In genomic region chr5:132458226-132458560, GRCh38 we compare ENCODE assay signal across 11 cellular contexts. TPM values are rescaled to one million over a fixed set of nuclear protein-coding genes. Genes with fewer than 3 reads are reported as not detected.
A peak's percentile ranks its signal among the peaks of the same experiment; 100 is the strongest.
DNase-seq lines count a peak whose midpoint lies in the region; ATAC-seq and TF ChIP-seq lines count a peak whose summit lies in the region.
"Had no signal": no experiment of that assay in that cellular context is flagged by ENCODE, and none has a peak within 500 bp of the region (broad histone marks: within the 10 kb centered on the region; RNA-seq: fewer than 3 reads in every experiment).

No MANE protein-coding gene starts in this region.

- H3K9me3 Mint-ChIP-seq in CD4-positive, alpha-beta T cell: no peaks in the 10 kb centered on the region
- H3K9me3 Mint-ChIP-seq in naive B cell: no peaks in the 10 kb centered on the region

- H3K36me3 ChIP-seq in KMS-11 (ENCODE audit: insufficient read depth) (no peaks in the 10 kb centered on the region), adipocyte (ENCODE audit: control insufficient read depth, insufficient read depth, low read length, severe bottlenecking) (no peaks in the 10 kb centered on the region), HAP-1 (replicated peaks) (no peaks in the 10 kb centered on the region)

- H3K36me3 Mint-ChIP-seq in CD4-positive, alpha-beta T cell (ENCODE audit: low read depth): peaks cover 44% of the 10 kb centered on the region
- peaks cover 4 to 13% of the 10 kb centered on the region in 2 donors for H3K36me3 Mint-ChIP-seq in naive B cell

- TF ChIP-seq CTCF in CD4-positive, alpha-beta T cell (IDR thresholded peaks at IDR 0.05): no peak
- TF ChIP-seq CTCF in KMS-11 (conservative IDR thresholded peaks at IDR 0.05; ENCODE audit: low read depth, low read length): no peak

- no peak for DNase-seq in CD4-positive, alpha-beta T cell
- DNase-seq in adipocyte (ENCODE audit: low read depth) (peak; percentile 53), naive B cell (no peak), HAP-1 (ENCODE audit: low spot score in 2 of 2) (no peak), NCI-H187 (lab: John Stamatoyannopoulos, UW) (no peak), DMS 273 treated with DMSO at 0.1 percent for 48 hours (lab: John Stamatoyannopoulos, UW) (no peak)
- DNase-seq: DMS53, NCI-H524, T-helper 9 cell had no signal

- H3K4me3 Mint-ChIP-seq in CD4-positive, alpha-beta T cell: peak overlapping the region; percentile 50
- H3K4me3 Mint-ChIP-seq in naive B cell: peak overlapping the region in 5 of 8 donors; percentile 53 to 88 (median 85)

- intact Hi-C loops in CD4-positive, alpha-beta T cell (cut with DNase I, micrococcal nuclease): loop anchor here (5.0 kb wide), 3 partner anchors 36 to 46 kb away; no protein-coding TSS in a partner anchor

- no peak overlapping the region for H2AFZ ChIP-seq in KMS-11 (ENCODE audit: low read depth)

- ATAC-seq in CD4-positive, alpha-beta T cell (ENCODE audit: poor library complexity): no peak
- ATAC-seq in naive B cell (ENCODE audit: low read depth in 2 of 2): no peak
- ATAC-seq in HG02970 (IDR thresholded peaks at IDR 0.05; ENCODE audit: low FRiP score, unreplicated experiment): no peak

- H3K27me3 Mint-ChIP-seq in CD4-positive, alpha-beta T cell: no peaks in the 10 kb centered on the region
- no peaks in the 10 kb centered on the region for H3K27me3 Mint-ChIP-seq in naive B cell

- H3K9ac ChIP-seq in KMS-11 (peak overlapping the region; percentile 75), adipocyte (ENCODE audit: low read length) (peak overlapping the region; percentile 73)

- no peaks in the 10 kb centered on the region for H3K9me3 ChIP-seq in CD4-positive, alpha-beta T cell (ENCODE audit: control insufficient read depth, low read length)
- H3K9me3 ChIP-seq in adipocyte (ENCODE audit: control insufficient read depth, low read length): no peaks in the 10 kb centered on the region
- no peaks in the 10 kb centered on the region for H3K9me3 ChIP-seq in HAP-1

- H3K4me3 ChIP-seq in KMS-11 (IDR thresholded peaks at IDR 0.05; ENCODE audit: insufficient read depth, low read depth, low read length): no peak overlapping the region
- H3K4me3 ChIP-seq in adipocyte (ENCODE audit: low read length): no peak overlapping the region
- no peak overlapping the region for H3K4me3 ChIP-seq in HAP-1

- peak overlapping the region; percentile 89 for H3K27ac ChIP-seq in CD4-positive, alpha-beta T cell (ENCODE audit: low read depth, low read length)
- H3K27ac ChIP-seq in KMS-11: peak overlapping the region; percentile 94

- H3K27ac Mint-ChIP-seq in CD4-positive, alpha-beta T cell: peak overlapping the region; percentile 97
- peak overlapping the region in 4 of 6 donors; percentile 67 to 100 (median 100) for H3K27ac Mint-ChIP-seq in naive B cell

- H4K20me1 ChIP-seq in KMS-11 (ENCODE audit: insufficient read depth): no peaks in the 10 kb centered on the region

- H3K4me1 ChIP-seq in KMS-11 (ENCODE audit: low read depth, poor library complexity, severe bottlenecking): peaks cover 96% of the 10 kb centered on the region
- peaks cover 49% of the 10 kb centered on the region for H3K4me1 ChIP-seq in adipocyte (ENCODE audit: control insufficient read depth, insufficient read depth, low read length)
- H3K4me1 ChIP-seq in HAP-1: peaks cover 4% of the 10 kb centered on the region

- in situ Hi-C loops in HAP-1 (cut with MboI; ENCODE audit: low sequenced_read_pairs): no loop called here

- H3K4me2 ChIP-seq in KMS-11: peak overlapping the region; percentile 62

- H3K4me1 Mint-ChIP-seq in CD4-positive, alpha-beta T cell (ENCODE audit: low read depth): peaks cover 98% of the 10 kb centered on the region
- peaks cover 83 to 97% (median 94%) of the 10 kb centered on the region in 3 donors for H3K4me1 Mint-ChIP-seq in naive B cell

- no peaks in the 10 kb centered on the region for H3K27me3 ChIP-seq in CD4-positive, alpha-beta T cell (ENCODE audit: control insufficient read depth, insufficient read depth, low read length)
- H3K27me3 ChIP-seq in KMS-11 (ENCODE audit: insufficient read depth, low read depth): no peaks in the 10 kb centered on the region
- no peaks in the 10 kb centered on the region for H3K27me3 ChIP-seq in adipocyte (replicated peaks; ENCODE audit: control insufficient read depth, insufficient read depth, low read length)
- H3K27me3 ChIP-seq in HAP-1 (ENCODE audit: low read depth): no peaks in the 10 kb centered on the region

- CTCF ChIA-PET in CD4-positive, alpha-beta T cell (lab: Charles Lee): interaction anchor here (0.9 to 4.7 kb wide), 10 partner anchors 9 to 47 kb away, joined by 3 to 34 read pairs (median 8); partner anchors contain the start of gene IRF1

- POLR2A ChIA-PET in CD4-positive, alpha-beta T cell (lab: Charles Lee): interaction anchor here (1.0 to 15.8 kb wide), 9 partner anchors 8 to 48 kb away, joined by 6 to 1045 read pairs (median 79); partner anchors contain the start of gene IRF1

- no peaks in the 10 kb centered on the region for H3K79me2 ChIP-seq in KMS-11 (ENCODE audit: insufficient read depth, low read depth)

RNA-seq across cellular contexts. Expression of gene IRF1, which starts 32.4 kb away (rescaled TPM):
- total RNA-seq in CD4-positive, alpha-beta T cell: 1,000 to 10,000 TPM; 1,212 to 1,234 TPM
- 100 to 1,000 TPM; 228 to 332 (median 296) TPM for polyA plus RNA-seq in naive B cell (ENCODE audit: low read depth in 6 of 6)
